ENCODE assay signal across 2 cellular contexts in genomic region chr3:48926425-48927392, GRCh38.
TF ChIP-seq lines count a peak whose summit lies in the region.

No MANE protein-coding gene starts in this region.

TF ChIP-seq in GM12878, 131 proteins besides CTCF, POLR2A, EP300 and RAD21:
- peak; percentile 39; the same call in 1 of the 2 replicates for TF ChIP-seq NR2F1 (conservative IDR thresholded peaks at IDR 0.05)
- no peak for TF ChIP-seq FOS (IDR thresholded peaks at IDR 0.05; ENCODE audit: borderline replicate concordance, extremely low read depth, insufficient read length)
- 0 out of 2 replicates have a peak, but pooled peaks have one; percentile 23 for TF ChIP-seq RUNX3 (IDR thresholded peaks at IDR 0.05; ENCODE audit: low read length)
TF ChIP-seq in GM12878: peak in this region for 2.

TF ChIP-seq in liver, 16 proteins besides CTCF, POLR2A, EP300 and RAD21:
- TF ChIP-seq HNF4A (conservative IDR thresholded peaks at IDR 0.05) = peak; percentile 38 to 54
- no peak for TF ChIP-seq NR2F2 (IDR thresholded peaks at IDR 0.05)
- no peak for TF ChIP-seq HNF4G (IDR thresholded peaks at IDR 0.05)
- TF ChIP-seq REST (IDR thresholded peaks at IDR 0.05) = no peak
- TF ChIP-seq RXRA (IDR thresholded peaks at IDR 0.05) = peak; percentile 6 to 21
- TF ChIP-seq, protein P1, sequence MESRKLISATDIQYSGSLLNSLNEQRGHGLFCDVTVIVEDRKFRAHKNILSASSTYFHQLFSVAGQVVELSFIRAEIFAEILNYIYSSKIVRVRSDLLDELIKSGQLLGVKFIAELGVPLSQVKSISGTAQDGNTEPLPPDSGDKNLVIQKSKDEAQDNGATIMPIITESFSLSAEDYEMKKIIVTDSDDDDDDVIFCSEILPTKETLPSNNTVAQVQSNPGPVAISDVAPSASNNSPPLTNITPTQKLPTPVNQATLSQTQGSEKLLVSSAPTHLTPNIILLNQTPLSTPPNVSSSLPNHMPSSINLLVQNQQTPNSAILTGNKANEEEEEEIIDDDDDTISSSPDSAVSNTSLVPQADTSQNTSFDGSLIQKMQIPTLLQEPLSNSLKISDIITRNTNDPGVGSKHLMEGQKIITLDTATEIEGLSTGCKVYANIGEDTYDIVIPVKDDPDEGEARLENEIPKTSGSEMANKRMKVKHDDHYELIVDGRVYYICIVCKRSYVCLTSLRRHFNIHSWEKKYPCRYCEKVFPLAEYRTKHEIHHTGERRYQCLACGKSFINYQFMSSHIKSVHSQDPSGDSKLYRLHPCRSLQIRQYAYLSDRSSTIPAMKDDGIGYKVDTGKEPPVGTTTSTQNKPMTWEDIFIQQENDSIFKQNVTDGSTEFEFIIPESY (IDR thresholded peaks at IDR 0.05) = no peak
- peak in 1 of 2 donors; percentile 28 for TF ChIP-seq JUND (IDR thresholded peaks at IDR 0.05)
TF ChIP-seq in liver: peak in this region for 3.
